ENCODE assay signal across 23 cellular contexts in the genomic region with DNA sequence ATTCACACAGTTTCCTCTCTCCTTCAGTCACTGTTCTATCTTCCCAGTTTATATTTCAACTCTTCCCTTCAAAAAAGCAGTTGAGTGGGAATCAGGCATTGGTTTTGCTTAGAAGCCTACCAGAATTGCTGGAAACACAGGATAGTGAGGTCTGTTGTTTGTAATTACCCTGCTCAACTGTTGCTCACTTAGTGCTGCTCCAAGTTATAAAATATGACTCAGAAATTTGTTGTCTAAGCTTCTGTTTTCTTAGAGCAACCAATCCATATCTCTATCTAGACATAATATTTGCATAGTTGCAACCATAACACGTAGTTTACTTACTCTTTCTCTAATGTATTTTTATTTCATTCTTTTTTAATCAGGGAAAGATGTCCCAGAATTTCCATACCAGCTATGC.
DNase-seq lines count a peak whose midpoint lies in the region; ATAC-seq, FAIRE-seq and TF ChIP-seq lines count a peak whose summit lies in the region.
"Had no signal": no experiment of that assay in that cellular context is flagged by ENCODE, and none has a peak within 500 bp of the region (broad histone marks: within the 10 kb centered on the region; RNA-seq: fewer than 3 reads in every experiment).

No MANE protein-coding gene starts in this region.

- H3K4me3 ChIP-seq in dorsolateral prefrontal cortex: no peak overlapping the region
- H3K4me3 ChIP-seq in neuronal stem cell (ENCODE audit: low read length in 2 of 2): no peak overlapping the region
- H3K4me3 ChIP-seq: K562 had no signal

- H3K27me3 ChIP-seq in dorsolateral prefrontal cortex: no peaks in the 10 kb centered on the region
- no peaks in the 10 kb centered on the region for H3K27me3 ChIP-seq in neuronal stem cell (ENCODE audit: control insufficient read depth in 3 of 3, insufficient read depth in 3 of 3, low read depth in 1 of 3, low read length in 3 of 3)

- peaks cover 28 to 88% of the 10 kb centered on the region in 2 donors for H3K36me3 ChIP-seq in neuronal stem cell (replicated peaks in 1 of 2; ENCODE audit: control insufficient read depth in 2 of 2, insufficient read depth in 2 of 2, low read length in 2 of 2)

- no peak for TF ChIP-seq POLR2A in GM12892 (IDR thresholded peaks at IDR 0.05; ENCODE audit: low read depth, low read length)

- no peak overlapping the region for H2AK5ac ChIP-seq in neuronal stem cell (ENCODE audit: low read depth, low read length)

- H3K27ac Mint-ChIP-seq in natural killer cell: peak overlapping the region; percentile 29 to 42
- H3K27ac Mint-ChIP-seq in natural killer cell treated with Interleukin-12 subunit alpha and Interleukin-12 subunit beta and Interleukin-15 and Interleukin-18, amount 100 ng/mL, for 72 hours: no peak overlapping the region
- H3K27ac Mint-ChIP-seq: B cell had no signal

- no peak overlapping the region for H2BK5ac ChIP-seq in neuronal stem cell (ENCODE audit: low read length)

- H2BK12ac ChIP-seq in neuronal stem cell (ENCODE audit: low read length): no peak overlapping the region

- no peak overlapping the region for H4K8ac ChIP-seq in neuronal stem cell (ENCODE audit: low read depth, low read length)

- no peak overlapping the region for H2BK120ac ChIP-seq in neuronal stem cell (ENCODE audit: low read depth, low read length)

- H3K18ac ChIP-seq in neuronal stem cell (ENCODE audit: low read length): no peak overlapping the region

- TF ChIP-seq CTCF in natural killer cell (IDR thresholded peaks at IDR 0.05) (no peak), dorsolateral prefrontal cortex (IDR thresholded peaks at IDR 0.05 in 54 of 56, conservative IDR thresholded peaks at IDR 0.05 in 2 of 56; ENCODE audit: low read depth in 1 of 56, partially characterized antibody in 56 of 56) (no peak)

- H3K9me3 Mint-ChIP-seq in natural killer cell: no peaks in the 10 kb centered on the region
- no peaks in the 10 kb centered on the region for H3K9me3 Mint-ChIP-seq in natural killer cell treated with Interleukin-12 subunit alpha and Interleukin-12 subunit beta and Interleukin-15 and Interleukin-18, amount 100 ng/mL, for 72 hours
- H3K9me3 Mint-ChIP-seq: CD14-positive monocyte had no signal

- no peak overlapping the region for H3K14ac ChIP-seq in neuronal stem cell (ENCODE audit: low read length)

- H3K4me1 Mint-ChIP-seq in natural killer cell: peaks cover 11 to 20% of the 10 kb centered on the region in 2 donors
- H3K4me1 Mint-ChIP-seq in natural killer cell treated with Interleukin-12 subunit alpha and Interleukin-12 subunit beta and Interleukin-15 and Interleukin-18, amount 100 ng/mL, for 72 hours (ENCODE audit: low read depth in 2 of 2): peaks cover 15 to 16% of the 10 kb centered on the region in 2 donors
- H3K4me1 Mint-ChIP-seq: B cell, CD14-positive monocyte had no signal

- no CpG with 5 or more reads among the region's 1 CpG for WGBS in neuronal stem cell (ENCODE audit: extremely low coverage in 2 of 2, insufficient read length in 2 of 2, insufficient replicate concordance in 1 of 2), 2 donors

- no peak overlapping the region for H2AFZ ChIP-seq in neuronal stem cell (ENCODE audit: low read length)

- H3K9ac ChIP-seq in neuronal stem cell (ENCODE audit: low read depth, low read length, poor library complexity): no peak overlapping the region

- H3K79me1 ChIP-seq in neuronal stem cell (ENCODE audit: low read depth, low read length): no peaks in the 10 kb centered on the region

- peak overlapping the region in 51 of 59 donors; percentile 5 to 83 (median 62) for H3K27ac ChIP-seq in dorsolateral prefrontal cortex
- peak overlapping the region; percentile 16 for H3K27ac ChIP-seq in neuronal stem cell (replicated peaks; ENCODE audit: low read length)

- no peak for ATAC-seq in natural killer cell
- ATAC-seq in natural killer cell treated with Interleukin-12 subunit alpha and Interleukin-12 subunit beta and Interleukin-15 and Interleukin-18, amount 100 ng/mL, for 72 hours: no peak
- ATAC-seq: HCT116, K562 had no signal

- DNase-seq in natural killer cell (no peak), dorsolateral prefrontal cortex (no peak), neuronal stem cell (ENCODE audit: low spot score) (no peak), NCI-H1105 treated with DMSO at 0.1 percent for 48 hours (lab: John Stamatoyannopoulos, UW) (no peak), GM12892 (ENCODE audit: insufficient read length) (no peak)
- DNase-seq in natural killer cell treated with Interleukin-12 subunit alpha and Interleukin-12 subunit beta and Interleukin-15 and Interleukin-18, amount 100 ng/mL, for 72 hours (ENCODE audit: low spot score): no peak
- no peak for DNase-seq in effector CD4-positive, alpha-beta T cell
- DNase-seq: DMS53, GF-D8, MM.1S, NCI-H1048, NCI-H1436, NCI-H187 treated with DMSO at 0.1 percent for 48 hours, NCI-H2107, NCI-H446 treated with DMSO at 0.1 percent for 48 hours, NCI-H526 treated with DMSO at 0.1 percent for 48 hours, Right ventricle myocardium superior had no signal

- peaks cover 2 to 5% of the 10 kb centered on the region in 2 donors for H3K4me1 ChIP-seq in neuronal stem cell (ENCODE audit: control insufficient read depth in 2 of 2, insufficient read depth in 1 of 2, low read depth in 1 of 2, low read length in 2 of 2)

- H4K91ac ChIP-seq in neuronal stem cell (ENCODE audit: low read depth, low read length, poor library complexity): no peak overlapping the region

- no peak overlapping the region for H3K4me2 ChIP-seq in neuronal stem cell (ENCODE audit: insufficient read depth, low read length, poor library complexity, severe bottlenecking)

- no peaks in the 10 kb centered on the region for H3K27me3 Mint-ChIP-seq in natural killer cell (ENCODE audit: low read depth in 2 of 2)
- H3K27me3 Mint-ChIP-seq in natural killer cell treated with Interleukin-12 subunit alpha and Interleukin-12 subunit beta and Interleukin-15 and Interleukin-18, amount 100 ng/mL, for 72 hours: no peaks in the 10 kb centered on the region
- H3K27me3 Mint-ChIP-seq: B cell had no signal

- H2BK15ac ChIP-seq in neuronal stem cell (ENCODE audit: low read length): no peak overlapping the region

- H3K23ac ChIP-seq in neuronal stem cell (ENCODE audit: low read depth, low read length, poor library complexity): no peak overlapping the region

- H3K4me3 Mint-ChIP-seq in natural killer cell: no peak overlapping the region
- H3K4me3 Mint-ChIP-seq in natural killer cell treated with Interleukin-12 subunit alpha and Interleukin-12 subunit beta and Interleukin-15 and Interleukin-18, amount 100 ng/mL, for 72 hours: no peak overlapping the region
- H3K4me3 Mint-ChIP-seq: B cell, CD14-positive monocyte had no signal

- no peaks in the 10 kb centered on the region for H3K9me3 ChIP-seq in neuronal stem cell (replicated peaks in 1 of 2; ENCODE audit: control insufficient read depth in 2 of 2, insufficient read depth in 1 of 2, low read depth in 1 of 2, low read length in 2 of 2)

- no peak overlapping the region for H3K4ac ChIP-seq in neuronal stem cell (ENCODE audit: low read length)

- intact Hi-C loops in natural killer cell (cut with micrococcal nuclease): no loop called here
- intact Hi-C loops in dorsolateral prefrontal cortex (cut with DNase I): no loop called here

- peaks cover 50% of the 10 kb centered on the region for H3K36me3 Mint-ChIP-seq in natural killer cell
- H3K36me3 Mint-ChIP-seq in natural killer cell treated with Interleukin-12 subunit alpha and Interleukin-12 subunit beta and Interleukin-15 and Interleukin-18, amount 100 ng/mL, for 72 hours: peaks cover 56% of the 10 kb centered on the region

- no peak for FAIRE-seq in GM12892 (lab: Jason Lieb, UNC)
- FAIRE-seq: D721Med, H1, K562 had no signal

Comparison
In these comparisons a context has a peak if more than half of its experiments do, and no peak if none do; other contexts are left out.
1. H3K27ac Mint-ChIP-seq: peak in natural killer cell (2 of 2); none in natural killer cell treated with Interleukin-12 subunit alpha and Interleukin-12 subunit beta and Interleukin-15 and Interleukin-18, amount 100 ng/mL, for 72 hours (0 of 2).